In genomic region chr3:188295876-188296275, GRCh38 we compare ENCODE assay signal across 1 cellular context.
TF ChIP-seq lines count a peak whose summit lies in the region.

No MANE protein-coding gene starts in this region.

TF ChIP-seq in SK-N-SH treated with all-trans-retinoic acid at 6 μM for 48 hours, 23 proteins besides CTCF, POLR2A, EP300 and RAD21 (continued from another document):
- TF ChIP-seq CREB5 (CRISPR knock-in tag; IDR thresholded peaks at IDR 0.05; ENCODE audit: low read depth) (no peak), TCF4 (CRISPR knock-in tag; IDR thresholded peaks at IDR 0.05; ENCODE audit: borderline replicate concordance) (no peak), TSHZ2 (CRISPR knock-in tag; IDR thresholded peaks at IDR 0.05) (no peak), GLIS3 (CRISPR knock-in tag; IDR thresholded peaks at IDR 0.05) (no peak), ISL1 (CRISPR knock-in tag; IDR thresholded peaks at IDR 0.05) (no peak), CSRNP3 (CRISPR knock-in tag; IDR thresholded peaks at IDR 0.05) (no peak)
